ENCODE assay signal across 1 cellular context in genomic region chr9:13143281-13143680, GRCh38.
TF ChIP-seq lines count a peak whose summit lies in the region.

No MANE protein-coding gene starts in this region.

TF ChIP-seq in GM23338, 12 proteins besides CTCF, POLR2A, EP300 and RAD21 (continued from another document):
- TF ChIP-seq ZNF462 (CRISPR knock-in tag; IDR thresholded peaks at IDR 0.05) (no peak), ZNF331 (CRISPR knock-in tag; IDR thresholded peaks at IDR 0.05; ENCODE audit: low read depth) (no peak), CREB1 (CRISPR knock-in tag; IDR thresholded peaks at IDR 0.05; ENCODE audit: low read depth) (no peak), EZH2 (IDR thresholded peaks at IDR 0.05; ENCODE audit: low read depth, unreplicated experiment) (no peak), REST (IDR thresholded peaks at IDR 0.05; ENCODE audit: unreplicated experiment) (no peak), NANOG (IDR thresholded peaks at IDR 0.05; ENCODE audit: borderline replicate concordance) (no peak), ETS1 (IDR thresholded peaks at IDR 0.05) (no peak), EZH2phosphoT487 (IDR thresholded peaks at IDR 0.05; ENCODE audit: unreplicated experiment) (no peak)
TF ChIP-seq in GM23338: peak in this region for 0.
